Comparison of ENCODE assay signal across 8 cellular contexts in genomic region chr6:30066577-30067459, GRCh38. TPM values are rescaled to one million over a fixed set of nuclear protein-coding genes. Genes with fewer than 3 reads are reported as not detected.
DNase-seq lines count a peak whose midpoint lies in the region; ATAC-seq, FAIRE-seq and TF ChIP-seq lines count a peak whose summit lies in the region.

Gene PPP1R11 (plus strand): TSS chr6:30067198. CDS start chr6:30067411, 213 bp downstream.

- peak; percentile 98 for DNase-seq in NCI-H1436 (lab: John Stamatoyannopoulos, UW)
- peak; percentile 97 for DNase-seq in T follicular helper cell (ENCODE audit: low read depth)
- DNase-seq in adipocyte (ENCODE audit: low read depth) = peak; percentile 99
- peak; percentile 98 for DNase-seq in Right ventricle myocardium superior
- peak; percentile 94 to 99 (median 98) for DNase-seq in pancreas
- peak; percentile 99 to 100 for DNase-seq in tibial artery

- peak within 1 kb of the TSS; percentile 91 for H3K9ac ChIP-seq in adipocyte (ENCODE audit: low read length)

- H3K27me3 ChIP-seq in adipocyte (replicated peaks; ENCODE audit: control insufficient read depth, insufficient read depth, low read length) (peaks cover 4% of the 10 kb centered on the region), pancreas (no peaks in the 10 kb centered on the region), tibial artery (peaks cover 0 to 20% of the 10 kb centered on the region in 2 donors)

- 0% methylated on average over 45 to 46 of the region's 46 CpGs for WGBS in pancreas, 2 donors

- H3K4me3 ChIP-seq in GM12875 (ENCODE audit: low read depth, low read length) = peak within 1 kb of the TSS; percentile 60
- H3K4me3 ChIP-seq in adipocyte (ENCODE audit: low read length) = peak within 1 kb of the TSS; percentile 91
- H3K4me3 ChIP-seq in pancreas = peak within 1 kb of the TSS; percentile 46 to 71 (median 64)
- peak within 1 kb of the TSS; percentile 62 to 79 for H3K4me3 ChIP-seq in tibial artery

- H3K27ac ChIP-seq in pancreas (peak within 1 kb of the TSS; percentile 46 to 91 (median 78)), tibial artery (peak within 1 kb of the TSS; percentile 83 to 84)

- H3K9me3 ChIP-seq in adipocyte (ENCODE audit: control insufficient read depth, low read length) (no peaks in the 10 kb centered on the region), pancreas (no peaks in the 10 kb centered on the region), tibial artery (no peaks in the 10 kb centered on the region)

- peaks cover 24% of the 10 kb centered on the region for H3K4me1 ChIP-seq in adipocyte (ENCODE audit: control insufficient read depth, insufficient read depth, low read length)
- peaks cover 8 to 25% (median 11%) of the 10 kb centered on the region in 3 donors for H3K4me1 ChIP-seq in pancreas
- H3K4me1 ChIP-seq in tibial artery = peaks cover 3 to 41% (median 27%) of the 10 kb centered on the region in 4 donors

- peaks cover 15% of the 10 kb centered on the region for H3K36me3 ChIP-seq in adipocyte (ENCODE audit: control insufficient read depth, insufficient read depth, low read length, severe bottlenecking)
- H3K36me3 ChIP-seq in pancreas = peaks cover 0 to 10% (median 0%) of the 10 kb centered on the region in 3 donors
- peaks cover 0 to 33% (median 17%) of the 10 kb centered on the region in 3 donors for H3K36me3 ChIP-seq in tibial artery

- peak; percentile 97 for FAIRE-seq in pancreas (lab: Jason Lieb, UNC)

- no peak for TF ChIP-seq CTCF in GM12875 (IDR thresholded peaks at IDR 0.05; ENCODE audit: borderline replicate concordance, insufficient read depth, low read depth, low read length)
- TF ChIP-seq CTCF in pancreas (IDR thresholded peaks at IDR 0.05) = no peak
- TF ChIP-seq CTCF in tibial artery (IDR thresholded peaks at IDR 0.05) = peak in 1 of 2 experiments; percentile 5

- intact Hi-C loops in Right ventricle myocardium superior (cut with DNase I) (no loop called here), pancreas (cut with DNase I) (no loop called here), tibial artery (cut with DNase I; ENCODE audit: low total_unique reads) (loop anchor here (5.0 kb wide), 1 partner anchor 35 kb away; no protein-coding TSS in a partner anchor)

- peak; percentile 97 for ATAC-seq in HG02798 (IDR thresholded peaks at IDR 0.05; ENCODE audit: poor library complexity, unreplicated experiment)
- ATAC-seq in Right ventricle myocardium superior (ENCODE audit: poor library complexity) = peak; percentile 98
- ATAC-seq in pancreas = peak; percentile 96 to 99 (median 97)

RNA-seq across cellular contexts. Expression of gene PPP1R11, which starts in this region (rescaled TPM):
- total RNA-seq in Right ventricle myocardium superior = 40.9 TPM
- total RNA-seq in pancreas = 10 to 100 TPM; 17.9 to 35.6 (median 23.8) TPM
- polyA plus RNA-seq in pancreas = 10 to 100 TPM; 20.8 to 36.9 TPM

Comparison
In these comparisons a context has a peak if more than half of its experiments do, and no peak if none do; other contexts are left out.
1. Peak in every context shown above with its lines: DNase-seq, ATAC-seq, H3K4me3 ChIP-seq and H3K27ac ChIP-seq.